In the genomic region with DNA sequence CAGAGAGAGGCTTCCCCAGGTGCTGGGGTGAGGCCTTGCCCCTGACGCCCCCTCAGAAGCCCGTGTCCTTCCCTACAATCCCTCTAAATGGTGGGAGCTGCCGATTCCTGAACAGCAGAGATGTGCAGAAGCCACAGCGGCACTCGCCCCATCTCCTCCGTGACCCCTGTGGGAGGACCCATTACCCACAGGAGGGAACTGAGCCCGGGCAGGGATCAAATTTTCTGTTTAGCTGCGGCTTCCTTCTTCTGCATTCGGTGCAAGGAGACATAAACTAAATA, we compare ENCODE assay signal across 15 cellular contexts.
DNase-seq lines count a peak whose midpoint lies in the region; TF ChIP-seq lines count a peak whose summit lies in the region.
"Had no signal": no experiment of that assay in that cellular context is flagged by ENCODE, and none has a peak within 500 bp of the region (broad histone marks: within the 10 kb centered on the region; RNA-seq: fewer than 3 reads in every experiment).

No MANE protein-coding gene starts in this region.

- peak overlapping the region in 1 of 2 experiments; percentile 16 for H3K4me3 ChIP-seq in mesenchymal stem cell (ENCODE audit: insufficient read depth in 1 of 2, low read depth in 1 of 2, low read length in 2 of 2)
- H3K4me3 ChIP-seq in MM.1S (ENCODE audit: low read length), result no peak overlapping the region
- no peak overlapping the region for H3K4me3 ChIP-seq in uterus
- H3K4me3 ChIP-seq: GM23338 had no signal

- WGBS in mesenchymal stem cell, result 78% methylated on average over 9 of the region's 9 CpGs

- TF ChIP-seq POLR2A in uterus (IDR thresholded peaks at IDR 0.05), result no peak

- no peak overlapping the region for H2BK120ac ChIP-seq in mesenchymal stem cell (ENCODE audit: low read depth, low read length)

- H3K36me3 ChIP-seq in mesenchymal stem cell (ENCODE audit: control insufficient read depth in 1 of 2, insufficient read depth in 2 of 2, low read depth in 1 of 2, low read length in 2 of 2) (no peaks in the 10 kb centered on the region), MM.1S (replicated peaks; ENCODE audit: insufficient read depth, low read length) (no peaks in the 10 kb centered on the region), uterus (no peaks in the 10 kb centered on the region)

- H3K4me2 ChIP-seq in mesenchymal stem cell (ENCODE audit: low read length, poor library complexity, severe bottlenecking) (no peak overlapping the region), MM.1S (ENCODE audit: low read depth, low read length) (no peak overlapping the region)
- H3K4me2 ChIP-seq: GM23338 had no signal

- no peak overlapping the region for H3K23ac ChIP-seq in mesenchymal stem cell (ENCODE audit: low read length in 2 of 2)

- peaks cover 0 to 9% of the 10 kb centered on the region in 2 experiments for H3K27me3 ChIP-seq in mesenchymal stem cell (ENCODE audit: control insufficient read depth in 1 of 2, insufficient read depth in 1 of 2, low read length in 2 of 2)
- no peaks in the 10 kb centered on the region for H3K27me3 ChIP-seq in MM.1S (replicated peaks; ENCODE audit: insufficient read depth, low read length)
- no peaks in the 10 kb centered on the region for H3K27me3 ChIP-seq in uterus

- no peaks in the 10 kb centered on the region for H3K79me1 ChIP-seq in mesenchymal stem cell (replicated peaks; ENCODE audit: low read length, poor library complexity, severe bottlenecking)

- no peak overlapping the region for H3K18ac ChIP-seq in mesenchymal stem cell (ENCODE audit: low read depth in 1 of 2, low read length in 2 of 2)

- H2AFZ ChIP-seq in mesenchymal stem cell (ENCODE audit: low read depth, low read length) (no peak overlapping the region), MM.1S (ENCODE audit: low read length) (no peak overlapping the region)
- H2AFZ ChIP-seq: GM23338 had no signal

- H4K91ac ChIP-seq in mesenchymal stem cell (ENCODE audit: low read length), result peak overlapping the region; percentile 28

- H2BK15ac ChIP-seq in mesenchymal stem cell (ENCODE audit: low read depth, poor library complexity, severe bottlenecking), result no peak overlapping the region

- H3K4me1 ChIP-seq in mesenchymal stem cell (ENCODE audit: control insufficient read depth, insufficient read depth, low read depth, low read length), result no peaks in the 10 kb centered on the region
- H3K4me1 ChIP-seq in MM.1S (ENCODE audit: low read length), result no peaks in the 10 kb centered on the region
- no peaks in the 10 kb centered on the region for H3K4me1 ChIP-seq in uterus

- intact Hi-C loops in uterus (cut with DNase I; ENCODE audit: low total_unique reads), result no loop called here
- intact Hi-C loops in posterior vena cava (cut with DNase I), result no loop called here

- no peak overlapping the region for H3K14ac ChIP-seq in mesenchymal stem cell (ENCODE audit: low read length in 2 of 2)

- no peak overlapping the region for H2BK12ac ChIP-seq in mesenchymal stem cell (ENCODE audit: low read length in 2 of 2)

- no peaks in the 10 kb centered on the region for H3K9me3 ChIP-seq in mesenchymal stem cell (ENCODE audit: control insufficient read depth, low read length)
- H3K9me3 ChIP-seq in MM.1S (replicated peaks; ENCODE audit: insufficient read depth, low read length), result no peaks in the 10 kb centered on the region
- H3K9me3 ChIP-seq in uterus, result no peaks in the 10 kb centered on the region

- no peaks in the 10 kb centered on the region for H3K9me2 ChIP-seq in MM.1S (replicated peaks; ENCODE audit: insufficient read depth, low read length)

- no peak overlapping the region for H2BK5ac ChIP-seq in mesenchymal stem cell (ENCODE audit: low read depth, low read length, poor library complexity, severe bottlenecking)

- H3K9ac ChIP-seq in mesenchymal stem cell (ENCODE audit: low read length) (no peak overlapping the region), MM.1S (ENCODE audit: low read length) (no peak overlapping the region)

- H3K27ac ChIP-seq in mesenchymal stem cell (ENCODE audit: low read length, poor library complexity, severe bottlenecking), result no peak overlapping the region
- H3K27ac ChIP-seq in MM.1S (ENCODE audit: low read length), result no peak overlapping the region
- H3K27ac ChIP-seq in uterus, result no peak overlapping the region

- no peaks in the 10 kb centered on the region for H4K20me1 ChIP-seq in MM.1S (ENCODE audit: insufficient read depth, low read length)

- no peaks in the 10 kb centered on the region for H3F3A ChIP-seq in MM.1S (ENCODE audit: insufficient read depth, low read length)

- H4K8ac ChIP-seq in mesenchymal stem cell (ENCODE audit: low read length), result no peak overlapping the region

- peak; percentile 72 for DNase-seq in MV-4-11 (lab: John Stamatoyannopoulos, UW)
- peak; percentile 23 for DNase-seq in ecto neural progenitor cell (ENCODE audit: low spot score)
- DNase-seq in mesenchymal stem cell, result no peak
- no peak for DNase-seq in MM.1S
- no peak for DNase-seq in uterus
- DNase-seq in posterior vena cava (ENCODE audit: low spot score), result no peak
- DNase-seq: C1 segment of cervical spinal cord; Calu3; CD4-positive, alpha-beta memory T cell; COR-L47; DMS53; DMS79 treated with DMSO at 0.1 percent for 48 hours; GF-D8; HCEC 1CT had no signal

- H2AK5ac ChIP-seq in mesenchymal stem cell (ENCODE audit: low read length, severe bottlenecking), result no peak overlapping the region

- no peak overlapping the region for H3K4ac ChIP-seq in mesenchymal stem cell (ENCODE audit: low read depth in 1 of 2, low read length in 2 of 2)

- TF ChIP-seq CTCF in MM.1S (IDR thresholded peaks at IDR 0.05; ENCODE audit: low read length), result no peak
- TF ChIP-seq CTCF in uterus (IDR thresholded peaks at IDR 0.05), result no peak

- no peaks in the 10 kb centered on the region for H3K79me2 ChIP-seq in MM.1S (ENCODE audit: low read length)

Comparison
In these comparisons a context has a peak if more than half of its experiments do, and no peak if none do; other contexts are left out.
1. DNase-seq: peak in MV-4-11 (single experiment) and ecto neural progenitor cell (single experiment); none in mesenchymal stem cell (single experiment), MM.1S (single experiment), uterus (0 of 2) and posterior vena cava (single experiment).